In the genomic region with DNA sequence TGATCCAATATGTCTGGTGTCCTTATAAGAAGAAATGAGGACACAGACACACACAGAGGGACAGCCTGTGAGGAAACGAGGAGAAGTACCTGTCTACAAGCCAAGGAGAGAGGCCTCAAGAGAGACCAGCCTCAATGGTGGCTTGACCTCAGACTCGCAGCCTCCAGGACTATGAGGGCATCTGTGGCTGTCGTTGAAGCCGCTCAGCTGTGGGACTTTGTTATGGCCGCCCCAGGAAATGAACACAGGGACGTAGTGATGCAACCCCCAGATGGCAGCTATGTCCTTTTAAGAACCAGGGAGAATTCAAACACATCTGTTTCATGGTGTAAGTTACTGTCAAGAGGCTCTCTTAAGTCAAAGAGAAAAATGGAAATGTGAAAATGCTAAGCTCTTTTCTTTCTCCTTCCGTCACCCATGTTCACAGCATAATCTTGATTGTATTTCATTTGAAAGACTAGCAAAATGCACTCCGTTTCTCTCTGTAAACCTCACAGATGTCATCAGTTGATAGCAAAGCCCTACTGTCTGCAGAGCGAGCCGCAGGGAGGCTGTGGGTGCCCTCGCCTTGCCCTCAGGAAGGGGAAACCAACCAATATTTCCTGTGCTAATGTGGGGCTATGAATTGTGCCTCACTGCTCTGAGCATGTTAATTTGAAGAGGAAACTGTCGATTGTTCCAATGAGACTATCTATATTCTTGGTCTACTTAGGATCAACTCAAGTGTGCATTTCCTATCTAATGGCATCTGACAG, we compare ENCODE assay signal across 11 cellular contexts. TPM values are rescaled to one million over a fixed set of nuclear protein-coding genes. Genes with fewer than 3 reads are reported as not detected.
DNase-seq lines count a peak whose midpoint lies in the region; ATAC-seq and TF ChIP-seq lines count a peak whose summit lies in the region.
"Had no signal": no experiment of that assay in that cellular context is flagged by ENCODE, and none has a peak within 500 bp of the region (broad histone marks: within the 10 kb centered on the region; RNA-seq: fewer than 3 reads in every experiment).

No MANE protein-coding gene starts in this region.

- 75 to 80% methylated on average over 12 of the region's 12 CpGs for WGBS in thyroid gland, 2 donors

- no peaks in the 10 kb centered on the region for H3K9me3 ChIP-seq in Peyer's patch
- H3K9me3 ChIP-seq in thyroid gland, result no peaks in the 10 kb centered on the region

- H3K4me3 ChIP-seq in Peyer's patch (no peak overlapping the region), thyroid gland (replicated peaks in 1 of 3) (no peak overlapping the region)

- ATAC-seq in GM18868 (IDR thresholded peaks at IDR 0.05; ENCODE audit: unreplicated experiment), result peak; percentile 53

- H3K4me1 ChIP-seq in Peyer's patch (peaks cover 0 to 14% (median 4%) of the 10 kb centered on the region in 4 donors), thyroid gland (no peaks in the 10 kb centered on the region)
- H3K4me1 ChIP-seq: parathyroid adenoma had no signal

- DNase-seq in Peyer's patch (peak in 2 of 3 donors; percentile 41 to 80), NCI-H2081 treated with DMSO at 0.1 percent for 48 hours (lab: John Stamatoyannopoulos, UW) (no peak), thyroid gland (no peak), HK-2 (ENCODE audit: unreplicated experiment) (no peak), NCI-H446 (lab: John Stamatoyannopoulos, UW) (no peak)
- DNase-seq in activated T-helper 9 cell treated with anti-CD3 and anti-CD28 coated beads, Interleukin-2, amount 50 U/mL, for 16 hours (ENCODE audit: low read depth), result peak; percentile 54
- DNase-seq in stimulated activated CD4-positive, alpha-beta T cell treated with anti-CD3 and anti-CD28 coated beads, Interleukin-2, amount 100 ng/mL, for 24 hours, result peak; percentile 56 to 67
- DNase-seq: WERI-Rb-1 had no signal

- H3K27ac ChIP-seq in Peyer's patch (peak overlapping the region in 3 of 4 donors; percentile 14 to 63 (median 53)), thyroid gland (no peak overlapping the region)
- H3K27ac ChIP-seq: parathyroid adenoma, WERI-Rb-1 had no signal

- H3K36me3 ChIP-seq in Peyer's patch (no peaks in the 10 kb centered on the region), thyroid gland (no peaks in the 10 kb centered on the region)
- H3K36me3 ChIP-seq: WERI-Rb-1 had no signal

- intact Hi-C loops in thyroid gland (cut with DNase I), result no loop called here

- TF ChIP-seq CTCF in Peyer's patch (IDR thresholded peaks at IDR 0.05) (no peak), thyroid gland (IDR thresholded peaks at IDR 0.05) (no peak)

- H3K27me3 ChIP-seq in Peyer's patch (no peaks in the 10 kb centered on the region), thyroid gland (no peaks in the 10 kb centered on the region)

- TF ChIP-seq POLR2A in Peyer's patch (IDR thresholded peaks at IDR 0.05) (no peak), thyroid gland (IDR thresholded peaks at IDR 0.05) (no peak)

RNA-seq across cellular contexts. Expression of a gene that starts 21.3 kb away (rescaled TPM):
- total RNA-seq in Peyer's patch (10 to 100 TPM in 1 of 4 donors, 1 to 10 TPM in 3; 3.9 to 14.0 (median 5.3) TPM), thyroid gland (1 to 10 TPM in 1 of 4 donors, under 1 TPM in 2, not detected in 1; 0.54 to 1.3 (median 0.81) TPM)
- total RNA-seq: HT1080 had no signal

RNA-seq across cellular contexts. Expression of a gene that starts 29.2 kb away (rescaled TPM):
- 1 to 10 TPM in 1 of 4 donors, under 1 TPM in 1, not detected in 2; 0.54 to 2.5 TPM for total RNA-seq in Peyer's patch
- total RNA-seq in thyroid gland, result 10 to 100 TPM in 1 of 4 donors, 1 to 10 TPM in 3; 5.0 to 12.6 (median 6.2) TPM
- total RNA-seq: HT1080 had no signal

RNA-seq across cellular contexts. Expression of a gene that starts 58.7 kb away (rescaled TPM):
- 100 to 1,000 TPM in 2 of 4 donors, 10 to 100 TPM in 1, not detected in 1; 32.4 to 136 (median 103) TPM for total RNA-seq in Peyer's patch
- not detected for total RNA-seq in thyroid gland
- total RNA-seq: HT1080 had no signal

Comparison
In these comparisons a context has a peak if more than half of its experiments do, and no peak if none do; other contexts are left out.
1. DNase-seq: peak in Peyer's patch (2 of 3), activated T-helper 9 cell treated with anti-CD3 and anti-CD28 coated beads, Interleukin-2, amount 50 U/mL, for 16 hours (single experiment) and stimulated activated CD4-positive, alpha-beta T cell treated with anti-CD3 and anti-CD28 coated beads, Interleukin-2, amount 100 ng/mL, for 24 hours (2 of 2); none in NCI-H2081 treated with DMSO at 0.1 percent for 48 hours (single experiment), thyroid gland (0 of 2), HK-2 (single experiment) and NCI-H446 (0 of 2).
2. H3K27ac ChIP-seq: peak in Peyer's patch (3 of 4); none in thyroid gland (0 of 3).
3. RNA of a gene that starts 58.7 kb away (total RNA-seq): 32.4 to 136 TPM in Peyer's patch; not detected in thyroid gland; every median in the first group is over 4 times any median in the second.